ENCODE assay signal across 15 cellular contexts in genomic region chr18:14797969-14798764, GRCh38. TPM values are rescaled to one million over a fixed set of nuclear protein-coding genes. Genes with fewer than 3 reads are reported as not detected.
"Had no signal": no experiment of that assay in that cellular context is flagged by ENCODE, and none has a peak within 500 bp of the region (broad histone marks: within the 10 kb centered on the region; RNA-seq: fewer than 3 reads in every experiment).

No MANE protein-coding gene starts in this region.

RNA-seq across cellular contexts. Expression of gene ANKRD30B, which starts 50.2 kb away (rescaled TPM):
- total RNA-seq: activated B cell treated with CpG ODN at 0.5 μM for 24 hours; activated CD4-positive, alpha-beta memory T cell treated with anti-CD3 and anti-CD28 coated beads for 36 hours; activated CD4-positive, alpha-beta T cell treated with anti-CD3 and anti-CD28 coated beads, Interleukin-2, amount 10 ng/mL, durations not matched to agents 24 days and 14 days; activated CD8-positive, alpha-beta memory T cell treated with anti-CD3 and anti-CD28 coated beads for 36 hours; activated CD8-positive, alpha-beta T cell treated with anti-CD3 and anti-CD28 coated beads for 36 hours; activated naive CD4-positive, alpha-beta T cell treated with anti-CD3 and anti-CD28 coated beads for 36 hours; activated naive CD4-positive, alpha-beta T cell treated with anti-CD3 and anti-CD28 coated beads, Interleukin-2, amount 50 U/mL, for 72 hours; activated naive CD8-positive, alpha-beta T cell treated with anti-CD3 and anti-CD28 coated beads for 36 hours; activated T-cell treated with anti-CD3 and anti-CD28 coated beads, Interleukin-2, amount 50 U/mL, for 4 hours; activated T-cell treated with anti-CD3 and anti-CD28 coated beads, Interleukin-2, amount 50 U/mL, for 72 hours; activated T-helper 1 cell treated with anti-CD3 and anti-CD28 coated beads, Interleukin-12 subunit alpha, Interleukin-12 subunit beta, Interleukin-2, Interleukin-4 antibody, amounts not matched to agents 30 ng/mL and 10 ng/mL and 1 ng/mL, durations not matched to agents 14 hours and 24 hours and 36 hours; activated T-helper 17 cell treated with anti-CD3 and anti-CD28 coated beads, Interleukin-2, amount 50 U/mL, for 72 hours; aorta; astrocyte; cardiac septum had no signal
- polyA plus RNA-seq: aorta had no signal
